In genomic region chr1:196423612-196424011, GRCh38 we compare ENCODE assay signal across 18 cellular contexts.
"Had no signal": no experiment of that assay in that cellular context is flagged by ENCODE, and none has a peak within 500 bp of the region (broad histone marks: within the 10 kb centered on the region; RNA-seq: fewer than 3 reads in every experiment).

No MANE protein-coding gene starts in this region.

- H3K36me3 ChIP-seq: stomach, thyroid gland, uterus had no signal

- DNase-seq: activated CD4-positive, alpha-beta memory T cell treated with anti-CD3 and anti-CD28 coated beads for 36 hours; activated gamma-delta T cell; activated T-cell treated with anti-CD3 and anti-CD28 coated beads, Interleukin-2, amount 50 U/mL, for 4 hours; anterior cingulate cortex; caudate nucleus; cortex of kidney; effector CD8-positive, alpha-beta T cell; hypothalamus; mammary epithelial cell; mucosa of descending colon; naive thymus-derived CD8-positive, alpha-beta T cell; psoas muscle; stimulated activated CD4-positive, alpha-beta T cell treated with anti-CD3 and anti-CD28 coated beads, Interleukin-15, amount 100 ng/mL, for 24 hours; stimulated activated CD4-positive, alpha-beta T cell treated with anti-CD3 and anti-CD28 coated beads, Interleukin-4, amount 100 ng/mL, for 4 hours; stomach; thyroid gland; uterus had no signal

- H3K27ac Mint-ChIP-seq: activated CD4-positive, alpha-beta memory T cell treated with anti-CD3 and anti-CD28 coated beads for 36 hours; activated naive CD8-positive, alpha-beta T cell; naive thymus-derived CD8-positive, alpha-beta T cell had no signal

- H3K4me3 Mint-ChIP-seq: activated CD4-positive, alpha-beta memory T cell treated with anti-CD3 and anti-CD28 coated beads for 36 hours; activated naive CD8-positive, alpha-beta T cell; activated T-cell treated with anti-CD3 and anti-CD28 coated beads, Interleukin-2, amount 50 U/mL, for 4 hours; naive thymus-derived CD8-positive, alpha-beta T cell had no signal

- H3K9me3 ChIP-seq: mucosa of descending colon, psoas muscle, stomach, thyroid gland, uterus had no signal

- H3K4me1 Mint-ChIP-seq: naive thymus-derived CD8-positive, alpha-beta T cell had no signal

- H3K27me3 ChIP-seq: stomach, thyroid gland, uterus had no signal

- ATAC-seq: activated T-cell treated with anti-CD3 and anti-CD28 coated beads, Interleukin-2, amount 50 U/mL, for 4 hours; mucosa of descending colon; naive thymus-derived CD8-positive, alpha-beta T cell; psoas muscle had no signal

- H3K9me3 Mint-ChIP-seq: activated CD4-positive, alpha-beta memory T cell treated with anti-CD3 and anti-CD28 coated beads for 36 hours had no signal

- H3K27ac ChIP-seq: psoas muscle, stomach, thyroid gland, uterus had no signal

- H3K4me3 ChIP-seq: mucosa of descending colon, psoas muscle, stomach, thyroid gland, uterus had no signal

- H3K4me1 ChIP-seq: psoas muscle, stomach, thyroid gland, uterus had no signal

- H3K36me3 Mint-ChIP-seq: activated CD4-positive, alpha-beta memory T cell treated with anti-CD3 and anti-CD28 coated beads for 36 hours; activated naive CD8-positive, alpha-beta T cell; naive thymus-derived CD8-positive, alpha-beta T cell had no signal

- H3K27me3 Mint-ChIP-seq: activated CD4-positive, alpha-beta memory T cell treated with anti-CD3 and anti-CD28 coated beads for 36 hours; activated naive CD8-positive, alpha-beta T cell; naive thymus-derived CD8-positive, alpha-beta T cell had no signal
